In the genomic region with DNA sequence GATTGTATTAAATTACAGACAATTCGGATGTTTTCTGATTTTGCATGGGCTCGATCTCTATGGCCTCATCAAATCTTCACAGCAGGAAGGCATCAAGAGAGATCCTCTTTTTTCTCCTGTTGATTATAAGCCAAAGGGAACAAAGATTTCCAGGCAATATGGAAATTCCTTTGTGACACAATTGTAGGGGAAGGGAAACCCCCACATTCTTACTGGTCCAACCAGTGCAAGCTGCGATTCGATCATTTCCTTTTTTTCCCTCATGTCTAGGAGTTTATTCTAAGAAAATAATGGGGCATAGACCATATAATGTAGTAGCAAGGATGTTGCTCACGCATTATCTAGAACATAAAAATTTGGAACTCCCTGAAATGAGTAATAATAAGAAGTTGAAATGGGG, we compare ENCODE assay signal across 21 cellular contexts.
DNase-seq lines count a peak whose midpoint lies in the region; ATAC-seq, FAIRE-seq and TF ChIP-seq lines count a peak whose summit lies in the region.
"Had no signal": no experiment of that assay in that cellular context is flagged by ENCODE, and none has a peak within 500 bp of the region (broad histone marks: within the 10 kb centered on the region; RNA-seq: fewer than 3 reads in every experiment).

No MANE protein-coding gene starts in this region.

- 68 to 79% (median 76%) methylated on average over 5 of the region's 5 CpGs for WGBS in heart left ventricle, 4 donors

- H3K4me1 Mint-ChIP-seq in mesothelial cell of epicardium, result peaks cover 33% of the 10 kb centered on the region
- H3K4me1 Mint-ChIP-seq: CD4-positive, alpha-beta memory T cell had no signal

- H3K36me3 ChIP-seq in bronchial epithelial cell (ENCODE audit: control insufficient read depth, insufficient read depth, low read length) (no peaks in the 10 kb centered on the region), heart left ventricle (no peaks in the 10 kb centered on the region)
- H3K36me3 ChIP-seq: BLaER1 had no signal

- H3K9me3 Mint-ChIP-seq in mesothelial cell of epicardium, result no peaks in the 10 kb centered on the region
- H3K9me3 Mint-ChIP-seq: CD4-positive, alpha-beta memory T cell had no signal

- ATAC-seq in heart left ventricle (no peak), GM21786 (IDR thresholded peaks at IDR 0.05; ENCODE audit: unreplicated experiment) (no peak)
- ATAC-seq: Right ventricle myocardium inferior had no signal

- DNase-seq in EL (peak; percentile 42), bronchial epithelial cell (ENCODE audit: low read depth) (peak; percentile 44), glomerular visceral epithelial cell (ENCODE audit: extremely low spot score) (peak; percentile 28), mesothelial cell of epicardium (ENCODE audit: low spot score in 2 of 2, unreplicated experiment in 2 of 2) (no peak), heart left ventricle (no peak), substantia nigra (lab: John Stamatoyannopoulos, UW) (no peak)
- DNase-seq: ACHN; CD4-positive, alpha-beta memory T cell; DND-41; GDM1; Karpas-422; NCI-H1694; NCI-H2081 treated with DMSO at 0.1 percent for 48 hours; NCI-H2171 treated with DMSO at 0.1 percent for 48 hours; NCI-H446; NCI-H526 had no signal

- no peaks in the 10 kb centered on the region for H3K36me3 Mint-ChIP-seq in mesothelial cell of epicardium
- H3K36me3 Mint-ChIP-seq: CD4-positive, alpha-beta memory T cell had no signal

- TF ChIP-seq POLR2A in heart left ventricle (IDR thresholded peaks at IDR 0.05), result no peak

- no peak overlapping the region for H3K4me3 ChIP-seq in bronchial epithelial cell (ENCODE audit: low read depth, low read length)
- H3K4me3 ChIP-seq in heart left ventricle, result no peak overlapping the region
- H3K4me3 ChIP-seq: BLaER1 had no signal

- H3K27ac ChIP-seq in heart left ventricle (no peak overlapping the region), substantia nigra (ENCODE audit: low read depth, low read length, poor library complexity, severe bottlenecking) (no peak overlapping the region)
- H3K27ac ChIP-seq: BLaER1 had no signal

- no peaks in the 10 kb centered on the region for H3K27me3 ChIP-seq in bronchial epithelial cell (ENCODE audit: control insufficient read depth, insufficient read depth, low read length)
- H3K27me3 ChIP-seq in heart left ventricle, result no peaks in the 10 kb centered on the region
- H3K27me3 ChIP-seq: BLaER1 had no signal

- H3K4me1 ChIP-seq in heart left ventricle, result no peaks in the 10 kb centered on the region
- H3K4me1 ChIP-seq: BLaER1 had no signal

- peak overlapping the region; percentile 12 for H3K27ac Mint-ChIP-seq in mesothelial cell of epicardium
- H3K27ac Mint-ChIP-seq: CD4-positive, alpha-beta memory T cell had no signal

- FAIRE-seq in bronchial epithelial cell (lab: Jason Lieb, UNC), result no peak
- FAIRE-seq: GM18507, H54 had no signal

- intact Hi-C loops in heart left ventricle (cut with DNase I), result no loop called here

- H3K27me3 Mint-ChIP-seq in mesothelial cell of epicardium (ENCODE audit: low read depth), result no peaks in the 10 kb centered on the region

- H3K4me3 Mint-ChIP-seq in mesothelial cell of epicardium, result no peak overlapping the region
- H3K4me3 Mint-ChIP-seq: CD4-positive, alpha-beta memory T cell had no signal

- H3K9me3 ChIP-seq in heart left ventricle, result no peaks in the 10 kb centered on the region
- H3K9me3 ChIP-seq: BLaER1 had no signal

- TF ChIP-seq CTCF in bronchial epithelial cell (IDR thresholded peaks at IDR 0.05; ENCODE audit: insufficient read depth, low read length, severe bottlenecking) (no peak), mesothelial cell of epicardium (IDR thresholded peaks at IDR 0.05; ENCODE audit: unreplicated experiment) (no peak), heart left ventricle (IDR thresholded peaks at IDR 0.05) (no peak)

Comparison
In these comparisons a context has a peak if more than half of its experiments do, and no peak if none do; other contexts are left out.
1. DNase-seq: peak in EL (single experiment), bronchial epithelial cell (single experiment) and glomerular visceral epithelial cell (single experiment); none in mesothelial cell of epicardium (0 of 2), heart left ventricle (0 of 5) and substantia nigra (0 of 49).